In genomic region chr6:135566311-135567068, GRCh38 we compare ENCODE assay signal across 11 cellular contexts.
"Had no signal": no experiment of that assay in that cellular context is flagged by ENCODE, and none has a peak within 500 bp of the region (broad histone marks: within the 10 kb centered on the region; RNA-seq: fewer than 3 reads in every experiment).

No MANE protein-coding gene starts in this region.

- H3K36me3 ChIP-seq: adrenal gland, colonic mucosa, neural progenitor cell, right lobe of liver, thoracic aorta, upper lobe of right lung had no signal

- H3K9me3 ChIP-seq: adrenal gland, colonic mucosa, right lobe of liver, thoracic aorta, upper lobe of right lung had no signal

- H3K4me3 Mint-ChIP-seq: activated naive CD4-positive, alpha-beta T cell treated with anti-CD3 and anti-CD28 coated beads for 36 hours; mesothelial cell of epicardium; neural progenitor cell had no signal

- H2AFZ ChIP-seq: neural progenitor cell had no signal

- H3K4me2 ChIP-seq: neural progenitor cell had no signal

- H3K27ac ChIP-seq: adrenal gland, colonic mucosa, neural progenitor cell, right lobe of liver, thoracic aorta, upper lobe of right lung had no signal

- H3K4me3 ChIP-seq: adrenal gland, colonic mucosa, lung, neural progenitor cell, right lobe of liver, thoracic aorta, upper lobe of right lung had no signal

- H3K27me3 ChIP-seq: adrenal gland, colonic mucosa, neural progenitor cell, right lobe of liver, upper lobe of right lung had no signal

- ATAC-seq: esophagus mucosa, right lobe of liver, upper lobe of right lung had no signal

- H3K4me1 Mint-ChIP-seq: neural progenitor cell had no signal

- H3K4me1 ChIP-seq: colonic mucosa, neural progenitor cell, right lobe of liver, upper lobe of right lung had no signal

- H3K9ac ChIP-seq: neural progenitor cell had no signal

- H3K36me3 Mint-ChIP-seq: mesothelial cell of epicardium, neural progenitor cell had no signal

- H3K9me3 Mint-ChIP-seq: activated naive CD4-positive, alpha-beta T cell treated with anti-CD3 and anti-CD28 coated beads for 36 hours; neural progenitor cell had no signal

- H3K27ac Mint-ChIP-seq: activated naive CD4-positive, alpha-beta T cell treated with anti-CD3 and anti-CD28 coated beads for 36 hours; mesothelial cell of epicardium; neural progenitor cell had no signal

- DNase-seq: activated CD4-positive, alpha-beta T cell treated with anti-CD3 and anti-CD28 coated beads for 4 hours; activated naive CD4-positive, alpha-beta T cell treated with anti-CD3 and anti-CD28 coated beads for 36 hours; adrenal gland; colonic mucosa; right lobe of liver; upper lobe of right lung had no signal
